In the genomic region with DNA sequence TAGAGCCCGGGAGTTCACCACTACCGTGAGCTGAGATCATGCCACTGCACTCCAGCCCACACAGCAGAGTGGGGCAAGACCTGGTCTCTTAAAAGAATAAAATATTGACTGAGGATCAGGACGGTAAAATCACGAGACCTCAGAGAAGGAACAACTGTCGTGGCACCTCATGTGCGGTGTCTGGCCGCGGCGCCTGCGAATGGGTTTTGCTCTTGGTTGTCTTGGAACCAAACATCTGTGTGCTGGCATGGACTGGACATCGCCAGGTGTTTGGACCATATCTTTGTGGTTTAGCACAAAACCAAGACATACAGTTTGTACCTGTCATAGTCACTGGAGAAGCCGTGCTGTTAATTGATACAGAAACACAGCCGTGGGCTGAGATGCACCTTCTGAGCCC, we compare ENCODE assay signal across 14 cellular contexts.
"Had no signal": no experiment of that assay in that cellular context is flagged by ENCODE, and none has a peak within 500 bp of the region (broad histone marks: within the 10 kb centered on the region; RNA-seq: fewer than 3 reads in every experiment).

No MANE protein-coding gene starts in this region.

- H3K4me3 ChIP-seq: cardiac muscle cell, esophagus squamous epithelium, psoas muscle, right lobe of liver had no signal

- H3K27me3 Mint-ChIP-seq: activated naive CD8-positive, alpha-beta T cell treated with anti-CD3 and anti-CD28 coated beads, Interleukin-2, amount 10 ng/mL, durations not matched to agents 7 days and 5 days; stimulated activated naive B cell treated with anti-CD40 and anti-IgM and Interleukin-4, amounts not matched to agents 10 μg/mL and 1 μg/mL and 100 μg/mL, for 72 hours; type B pancreatic cell had no signal

- H3K27ac Mint-ChIP-seq: activated naive CD8-positive, alpha-beta T cell treated with anti-CD3 and anti-CD28 coated beads, Interleukin-2, amount 10 ng/mL, durations not matched to agents 7 days and 5 days; immature natural killer cell; nephron; stimulated activated naive B cell treated with anti-CD40 and anti-IgM and Interleukin-4, amounts not matched to agents 10 μg/mL and 1 μg/mL and 100 μg/mL, for 72 hours; type B pancreatic cell had no signal

- ATAC-seq: activated CD4-positive, CD25-positive, alpha-beta regulatory T cell treated with anti-CD3 and anti-CD28 coated beads, Interleukin-2, amount 50 U/mL, for 24 hours; activated T-cell treated with anti-CD3 and anti-CD28 coated beads, Interleukin-2, amount 50 U/mL, for 4 hours; left cardiac atrium; psoas muscle; right lobe of liver; stimulated activated naive B cell treated with anti-CD40 and anti-IgM and Interleukin-4, amounts not matched to agents 10 μg/mL and 1 μg/mL and 100 μg/mL, for 72 hours had no signal

- H3K9me3 Mint-ChIP-seq: activated naive CD8-positive, alpha-beta T cell treated with anti-CD3 and anti-CD28 coated beads, Interleukin-2, amount 10 ng/mL, durations not matched to agents 7 days and 5 days; activated T-cell treated with anti-CD3 and anti-CD28 coated beads, Interleukin-2, amount 50 U/mL, for 4 hours; immature natural killer cell; nephron; type B pancreatic cell had no signal

- H3K9me3 ChIP-seq: esophagus squamous epithelium, psoas muscle, right lobe of liver had no signal

- DNase-seq: activated naive CD8-positive, alpha-beta T cell treated with anti-CD3 and anti-CD28 coated beads, Interleukin-2, amount 10 ng/mL, durations not matched to agents 7 days and 5 days; activated T-cell treated with anti-CD3 and anti-CD28 coated beads, Interleukin-2, amount 50 U/mL, for 4 hours; esophagus squamous epithelium; foreskin fibroblast; immature natural killer cell; left cardiac atrium; psoas muscle; right lobe of liver; stimulated activated CD4-positive, alpha-beta T cell treated with anti-CD3 and anti-CD28 coated beads, Interleukin-2, amount 100 ng/mL, for 24 hours; stimulated activated naive B cell treated with anti-CD40 and anti-IgM and Interleukin-4, amounts not matched to agents 10 μg/mL and 1 μg/mL and 100 μg/mL, for 72 hours had no signal

- H3K4me1 ChIP-seq: right lobe of liver had no signal

- H3K36me3 ChIP-seq: cardiac muscle cell, right lobe of liver had no signal

- H3K27ac ChIP-seq: cardiac muscle cell, esophagus squamous epithelium, psoas muscle, right lobe of liver had no signal

- H3K4me3 Mint-ChIP-seq: activated naive CD8-positive, alpha-beta T cell treated with anti-CD3 and anti-CD28 coated beads, Interleukin-2, amount 10 ng/mL, durations not matched to agents 7 days and 5 days; activated T-cell treated with anti-CD3 and anti-CD28 coated beads, Interleukin-2, amount 50 U/mL, for 4 hours; immature natural killer cell; nephron; stimulated activated naive B cell treated with anti-CD40 and anti-IgM and Interleukin-4, amounts not matched to agents 10 μg/mL and 1 μg/mL and 100 μg/mL, for 72 hours; type B pancreatic cell had no signal

- H3K27me3 ChIP-seq: cardiac muscle cell, esophagus squamous epithelium, right lobe of liver had no signal
